In genomic region chr7:137934941-137935848, GRCh38 we compare ENCODE assay signal across 8 cellular contexts.
DNase-seq lines count a peak whose midpoint lies in the region; ATAC-seq and TF ChIP-seq lines count a peak whose summit lies in the region.

No MANE protein-coding gene starts in this region.

- H4K20me1 ChIP-seq in hepatocyte (ENCODE audit: insufficient read depth, poor library complexity, severe bottlenecking), result peaks cover 11% of the 10 kb centered on the region

- peaks cover 94% of the 10 kb centered on the region for H3K79me2 ChIP-seq in hepatocyte

- BruUV-seq in Calu3 (replicated peaks; lab: Mats Ljungman, UMichigan), result no TSS peak

- CTCF ChIA-PET in CD4-positive, alpha-beta T cell (lab: Charles Lee), result interaction anchor here (1.6 kb wide), 1 partner anchor 67 kb away, joined by 4 read pairs; the partner anchor contains the start of gene CREB3L2
- CTCF ChIA-PET in Calu3 (lab: Charles Lee), result no interaction called here

- no peak overlapping the region for H3K4me2 ChIP-seq in hepatocyte

- H3K9ac ChIP-seq in duodenal mucosa (ENCODE audit: low read depth in 1 of 2, low read length in 2 of 2), result peak overlapping the region; percentile 39 to 56

- intact Hi-C loops in CD4-positive, alpha-beta T cell (cut with DNase I, micrococcal nuclease), result no loop called here
- intact Hi-C loops in Calu3 (cut with micrococcal nuclease; ENCODE audit: unreplicated experiment), result no loop called here

- H3K9me3 Mint-ChIP-seq in CD4-positive, alpha-beta T cell, result no peaks in the 10 kb centered on the region
- H3K9me3 Mint-ChIP-seq in Calu3 (ENCODE audit: low read depth, unreplicated experiment), result no peaks in the 10 kb centered on the region

- H3K4me3 ChIP-seq in duodenal mucosa (ENCODE audit: low read depth in 1 of 2, low read length in 2 of 2) (peak overlapping the region; percentile 34 to 67), hepatocyte (no peak overlapping the region)

- WGBS in hepatocyte (ENCODE audit: low lambda C conversion rate, missing lambda C conversion rate), result 79% methylated on average over 7 of the region's 7 CpGs

- H3K27ac ChIP-seq in CD4-positive, alpha-beta T cell (ENCODE audit: low read depth, low read length), result peak overlapping the region; percentile 61
- H3K27ac ChIP-seq in duodenal mucosa (ENCODE audit: low read depth, low read length), result peak overlapping the region; percentile 57
- no peak overlapping the region for H3K27ac ChIP-seq in hepatocyte

- H3K27me3 ChIP-seq in CD4-positive, alpha-beta T cell (ENCODE audit: control insufficient read depth, insufficient read depth, low read length), result no peaks in the 10 kb centered on the region
- H3K27me3 ChIP-seq in duodenal mucosa (ENCODE audit: control insufficient read depth in 1 of 2, insufficient read depth in 2 of 2, low read length in 2 of 2) (no peaks in the 10 kb centered on the region), hepatocyte (no peaks in the 10 kb centered on the region)

- ATAC-seq in CD4-positive, alpha-beta T cell (ENCODE audit: poor library complexity), result peak; percentile 83
- ATAC-seq in GM19438 (IDR thresholded peaks at IDR 0.05; ENCODE audit: low read depth, unreplicated experiment) (peak; percentile 79), HG03432 (IDR thresholded peaks at IDR 0.05; ENCODE audit: unreplicated experiment) (peak; percentile 88)

- no peaks in the 10 kb centered on the region for H3K27me3 Mint-ChIP-seq in CD4-positive, alpha-beta T cell
- no peaks in the 10 kb centered on the region for H3K27me3 Mint-ChIP-seq in Calu3 (ENCODE audit: unreplicated experiment)

- peaks cover 18% of the 10 kb centered on the region for H3K36me3 Mint-ChIP-seq in CD4-positive, alpha-beta T cell (ENCODE audit: low read depth)
- H3K36me3 Mint-ChIP-seq in Calu3 (ENCODE audit: insufficient read depth, unreplicated experiment), result no peaks in the 10 kb centered on the region

- H3K36me3 ChIP-seq in duodenal mucosa (ENCODE audit: control insufficient read depth in 1 of 2, insufficient read depth in 2 of 2, low read length in 2 of 2) (peaks cover 0 to 6% of the 10 kb centered on the region in 2 donors), hepatocyte (replicated peaks; ENCODE audit: insufficient read depth, low read depth) (no peaks in the 10 kb centered on the region)

- no peak for TF ChIP-seq CTCF in CD4-positive, alpha-beta T cell (IDR thresholded peaks at IDR 0.05)
- TF ChIP-seq CTCF in hepatocyte (IDR thresholded peaks at IDR 0.05; ENCODE audit: poor library complexity) (no peak), Calu3 (IDR thresholded peaks at IDR 0.05; ENCODE audit: unreplicated experiment) (no peak)

- H3K4me3 Mint-ChIP-seq in CD4-positive, alpha-beta T cell, result peak overlapping the region; percentile 83
- H3K4me3 Mint-ChIP-seq in Calu3 (ENCODE audit: low read depth, unreplicated experiment), result no peak overlapping the region

- POLR2A ChIA-PET in CD4-positive, alpha-beta T cell (lab: Charles Lee), result interaction anchor here (1.0 to 5.1 kb wide), 2 partner anchors 65 to 818 kb away, joined by 3 to 35 read pairs; partner anchors contain the start of gene CREB3L2

- no peak for DNase-seq in CD4-positive, alpha-beta T cell
- DNase-seq in hepatocyte (ENCODE audit: low spot score), result no peak
- no peak for DNase-seq in NCI-H2107 treated with DMSO at 0.1 percent for 48 hours (lab: John Stamatoyannopoulos, UW; ENCODE audit: unreplicated experiment)
- no peak for DNase-seq in cortex of kidney (lab: John Stamatoyannopoulos, UW)
- DNase-seq in Calu3, result no peak

- no peak overlapping the region for H2AFZ ChIP-seq in hepatocyte

- H3K4me1 ChIP-seq in duodenal mucosa (ENCODE audit: control insufficient read depth in 1 of 2, insufficient read depth in 2 of 2, low read length in 2 of 2) (peaks cover 53 to 68% of the 10 kb centered on the region in 2 donors), hepatocyte (ENCODE audit: insufficient read depth) (peaks cover 41% of the 10 kb centered on the region)

- peak overlapping the region; percentile 86 for H3K27ac Mint-ChIP-seq in CD4-positive, alpha-beta T cell
- no peak overlapping the region for H3K27ac Mint-ChIP-seq in Calu3 (ENCODE audit: unreplicated experiment)

- H3K9me3 ChIP-seq in CD4-positive, alpha-beta T cell (ENCODE audit: control insufficient read depth, low read length), result no peaks in the 10 kb centered on the region
- H3K9me3 ChIP-seq in duodenal mucosa (ENCODE audit: control insufficient read depth in 1 of 2, low read length in 2 of 2) (no peaks in the 10 kb centered on the region), hepatocyte (ENCODE audit: low read depth) (no peaks in the 10 kb centered on the region)

- no peaks in the 10 kb centered on the region for H3K9me2 ChIP-seq in hepatocyte (replicated peaks; ENCODE audit: insufficient read depth)

- peaks cover 54% of the 10 kb centered on the region for H3K4me1 Mint-ChIP-seq in CD4-positive, alpha-beta T cell (ENCODE audit: low read depth)
- H3K4me1 Mint-ChIP-seq in Calu3 (ENCODE audit: low read depth, unreplicated experiment), result peaks cover 55% of the 10 kb centered on the region
